Comparison of ENCODE assay signal across 28 cellular contexts in genomic region chr15:71725215-71725955, GRCh38.
DNase-seq lines count a peak whose midpoint lies in the region; ATAC-seq, FAIRE-seq and TF ChIP-seq lines count a peak whose summit lies in the region.
"Had no signal": no experiment of that assay in that cellular context is flagged by ENCODE, and none has a peak within 500 bp of the region (broad histone marks: within the 10 kb centered on the region; RNA-seq: fewer than 3 reads in every experiment).

No MANE protein-coding gene starts in this region.

- H3K27ac ChIP-seq in PC-3 (ENCODE audit: low read length) = peak overlapping the region; percentile 27; the same call in 1 of the 2 replicates
- H3K27ac ChIP-seq in endodermal cell (ENCODE audit: low read depth, low read length) = no peak overlapping the region
- no peak overlapping the region for H3K27ac ChIP-seq in keratinocyte (ENCODE audit: control insufficient read depth, insufficient read depth, low read length)
- no peak overlapping the region for H3K27ac ChIP-seq in uterus
- no peak overlapping the region for H3K27ac ChIP-seq in neural progenitor cell
- H3K27ac ChIP-seq: gastroesophageal sphincter, prostate gland, transverse colon had no signal

- peak overlapping the region; percentile 10; the same call in 1 of the 2 replicates for H3K4me2 ChIP-seq in PC-3 (ENCODE audit: low read length)
- H3K4me2 ChIP-seq in keratinocyte (ENCODE audit: control insufficient read depth, extremely low read depth, insufficient read depth, low read depth, low read length) = no peak overlapping the region
- H3K4me2 ChIP-seq in neural progenitor cell = no peak overlapping the region

- peak; percentile 57 for DNase-seq in GM04504 (ENCODE audit: low read depth)
- peak; percentile 73 for DNase-seq in PC-3
- peak; percentile 0 for DNase-seq in endodermal cell
- peak; percentile 41 for DNase-seq in keratinocyte (ENCODE audit: low read depth, low spot score)
- DNase-seq in T-helper 9 cell = no peak
- no peak for DNase-seq in uterus
- no peak for DNase-seq in neural progenitor cell (ENCODE audit: low spot score)
- no peak for DNase-seq in left ventricle myocardium superior
- DNase-seq: activated CD4-positive, alpha-beta T cell treated with anti-CD3 and anti-CD28 coated beads, Interleukin-2, amount 10 ng/mL, durations not matched to agents 7 days and 5 days; activated CD8-positive, alpha-beta memory T cell treated with anti-CD3 and anti-CD28 coated beads, Interleukin-2, amount 50 U/mL, for 48 hours; activated effector memory CD4-positive, alpha-beta T cell treated with anti-CD3 and anti-CD28 coated beads, Interleukin-2, amount 50 U/mL, for 16 hours; AML-193; amniotic stem cell; effector memory CD8-positive, alpha-beta T cell; left colon; midbrain; MV-4-11; NCI-H1694 treated with DMSO at 0.1 percent for 48 hours; NCI-H2227 treated with DMSO at 0.1 percent for 48 hours; nephron progenitor cell; NK-92 treated with Interleukin-12 subunit alpha and Interleukin-12 subunit beta, amount 100 ng/mL, for 24 hours; small intestine; stimulated activated CD4-positive, alpha-beta T cell treated with anti-CD3 and anti-CD28 coated beads, Interleukin-4, amount 100 ng/mL, for 1 hour; stimulated activated naive CD8-positive, alpha-beta T cell treated with anti-CD3 and anti-CD28 coated beads, Interleukin-15, amount 100 ng/mL, for 72 hours; SW 1271; transverse colon had no signal

- peak; percentile 66 for ATAC-seq in PC-3
- ATAC-seq in left ventricle myocardium superior = no peak
- ATAC-seq: effector memory CD8-positive, alpha-beta T cell; gastroesophageal sphincter; left colon; stimulated activated naive CD8-positive, alpha-beta T cell treated with anti-CD3 and anti-CD28 coated beads, Interleukin-15, amount 100 ng/mL, for 72 hours had no signal

- H3K27me3 ChIP-seq in PC-3 (ENCODE audit: low read length) = no peaks in the 10 kb centered on the region
- H3K27me3 ChIP-seq in endodermal cell (ENCODE audit: control insufficient read depth, insufficient read depth, low read length, poor library complexity, severe bottlenecking) = no peaks in the 10 kb centered on the region
- no peaks in the 10 kb centered on the region for H3K27me3 ChIP-seq in keratinocyte (ENCODE audit: control insufficient read depth, extremely low read depth, insufficient read depth, low read length)
- no peaks in the 10 kb centered on the region for H3K27me3 ChIP-seq in uterus
- no peaks in the 10 kb centered on the region for H3K27me3 ChIP-seq in neural progenitor cell
- H3K27me3 ChIP-seq: gastroesophageal sphincter, transverse colon had no signal

- no peaks in the 10 kb centered on the region for H3K79me2 ChIP-seq in PC-3 (ENCODE audit: low read length)
- no peaks in the 10 kb centered on the region for H3K79me2 ChIP-seq in keratinocyte (ENCODE audit: control insufficient read depth, insufficient read depth, low read length)
- no peaks in the 10 kb centered on the region for H3K79me2 ChIP-seq in neural progenitor cell (ENCODE audit: low read depth)

- H3K9me3 Mint-ChIP-seq in endodermal cell = no peaks in the 10 kb centered on the region
- H3K9me3 Mint-ChIP-seq in neural progenitor cell = no peaks in the 10 kb centered on the region
- H3K9me3 Mint-ChIP-seq: activated CD4-positive, alpha-beta T cell treated with anti-CD3 and anti-CD28 coated beads, Interleukin-2, amount 10 ng/mL, durations not matched to agents 7 days and 5 days; effector memory CD8-positive, alpha-beta T cell; nephron progenitor cell; stimulated activated naive CD8-positive, alpha-beta T cell treated with anti-CD3 and anti-CD28 coated beads, Interleukin-15, amount 100 ng/mL, for 72 hours had no signal

- H3K9ac ChIP-seq in PC-3 (ENCODE audit: low read length) = no peak overlapping the region
- no peak overlapping the region for H3K9ac ChIP-seq in endodermal cell (ENCODE audit: extremely low read depth, low read length, poor library complexity, severe bottlenecking)
- H3K9ac ChIP-seq in keratinocyte (ENCODE audit: control insufficient read depth, extremely low read depth, insufficient read depth, low read length) = no peak overlapping the region
- no peak overlapping the region for H3K9ac ChIP-seq in neural progenitor cell

- CTCF ChIA-PET in PC-3 (lab: Charles Lee) = no interaction called here

- no peaks in the 10 kb centered on the region for H3K9me3 ChIP-seq in PC-3 (ENCODE audit: low read length)
- no peaks in the 10 kb centered on the region for H3K9me3 ChIP-seq in endodermal cell (ENCODE audit: control insufficient read depth, low read length)
- no peaks in the 10 kb centered on the region for H3K9me3 ChIP-seq in keratinocyte (ENCODE audit: control insufficient read depth, low read depth, low read length)
- H3K9me3 ChIP-seq in uterus = no peaks in the 10 kb centered on the region
- no peaks in the 10 kb centered on the region for H3K9me3 ChIP-seq in neural progenitor cell (ENCODE audit: low read depth)
- H3K9me3 ChIP-seq: gastroesophageal sphincter, prostate gland, transverse colon had no signal

- intact Hi-C loops in PC-3 (cut with micrococcal nuclease) = loop anchor here (10.0 kb wide), 1 partner anchor 71 kb away; no protein-coding TSS in a partner anchor
- intact Hi-C loops in uterus (cut with DNase I; ENCODE audit: low total_unique reads) = no loop called here
- intact Hi-C loops in left ventricle myocardium superior (cut with micrococcal nuclease) = loop anchor here (10.0 kb wide), 1 partner anchor 151 kb away; no protein-coding TSS in a partner anchor

- dilution Hi-C loops in keratinocyte (cut with MboI; ENCODE audit: extremely low pct_ligation_motif_present, low sequenced_read_pairs) = no loop called here

- H3K27ac Mint-ChIP-seq in endodermal cell = no peak overlapping the region
- H3K27ac Mint-ChIP-seq in neural progenitor cell = no peak overlapping the region
- H3K27ac Mint-ChIP-seq: activated CD4-positive, alpha-beta T cell treated with anti-CD3 and anti-CD28 coated beads, Interleukin-2, amount 10 ng/mL, durations not matched to agents 7 days and 5 days; effector memory CD8-positive, alpha-beta T cell; nephron progenitor cell; stimulated activated naive CD8-positive, alpha-beta T cell treated with anti-CD3 and anti-CD28 coated beads, Interleukin-15, amount 100 ng/mL, for 72 hours had no signal

- no peaks in the 10 kb centered on the region for H3K9me1 ChIP-seq in keratinocyte (ENCODE audit: control insufficient read depth, extremely low read depth, insufficient read depth, low read length)

- TF ChIP-seq POLR2A in uterus (IDR thresholded peaks at IDR 0.05) = no peak

- H3K27me3 Mint-ChIP-seq in endodermal cell (ENCODE audit: insufficient read depth) (no peaks in the 10 kb centered on the region), neural progenitor cell (ENCODE audit: insufficient read depth, low read depth) (peaks cover 2% of the 10 kb centered on the region)
- H3K27me3 Mint-ChIP-seq: stimulated activated naive CD8-positive, alpha-beta T cell treated with anti-CD3 and anti-CD28 coated beads, Interleukin-15, amount 100 ng/mL, for 72 hours had no signal

- no peak for TF ChIP-seq CTCF in PC-3 (conservative IDR thresholded peaks at IDR 0.05; ENCODE audit: low read depth, low read length)
- TF ChIP-seq CTCF in endodermal cell (conservative IDR thresholded peaks at IDR 0.05) = no peak
- TF ChIP-seq CTCF in keratinocyte (optimal IDR thresholded peaks at IDR 0.05 in 1 of 3, IDR thresholded peaks at IDR 0.05 in 1 of 3, conservative IDR thresholded peaks at IDR 0.05 in 1 of 3; ENCODE audit: extremely low read depth in 1 of 3, insufficient read depth in 2 of 3, low read length in 3 of 3) = no peak
- no peak for TF ChIP-seq CTCF in uterus (IDR thresholded peaks at IDR 0.05)
- TF ChIP-seq CTCF in neural progenitor cell (IDR thresholded peaks at IDR 0.05) = no peak

- H2AFZ ChIP-seq in PC-3 (ENCODE audit: low read length) (no peak overlapping the region), keratinocyte (ENCODE audit: control insufficient read depth, low read length) (no peak overlapping the region), neural progenitor cell (replicated peaks) (no peak overlapping the region)

- H3K4me1 ChIP-seq in PC-3 (ENCODE audit: insufficient read depth, low read length) (peaks cover 6% of the 10 kb centered on the region; the same call in 1 of the 2 replicates), endodermal cell (ENCODE audit: control insufficient read depth, insufficient read depth, low read length) (no peaks in the 10 kb centered on the region), keratinocyte (ENCODE audit: control insufficient read depth, extremely low read depth, insufficient read depth, low read length) (peaks cover 3% of the 10 kb centered on the region), uterus (no peaks in the 10 kb centered on the region), neural progenitor cell (no peaks in the 10 kb centered on the region)
- H3K4me1 ChIP-seq: prostate gland had no signal

- POLR2A ChIA-PET in PC-3 (lab: Charles Lee; ENCODE audit: unreplicated experiment) = no interaction called here

- no peaks in the 10 kb centered on the region for H3K36me3 Mint-ChIP-seq in endodermal cell (ENCODE audit: low read depth)
- no peaks in the 10 kb centered on the region for H3K36me3 Mint-ChIP-seq in neural progenitor cell

- H4K20me1 ChIP-seq in PC-3 (ENCODE audit: low read length) (no peaks in the 10 kb centered on the region), keratinocyte (ENCODE audit: control insufficient read depth, extremely low read depth, insufficient read depth, low read length) (no peaks in the 10 kb centered on the region), neural progenitor cell (ENCODE audit: low read depth) (no peaks in the 10 kb centered on the region)

- 95 to 100% methylated on average over 2 to 4 of the region's 4 CpGs for WGBS in endodermal cell (ENCODE audit: insufficient coverage in 1 of 2, insufficient read length in 1 of 2), 2 experiments

- BruUV-seq in PC-3 (replicated peaks; lab: Mats Ljungman, UMichigan) = no TSS peak

- no peaks in the 10 kb centered on the region for H3K4me1 Mint-ChIP-seq in endodermal cell
- H3K4me1 Mint-ChIP-seq in neural progenitor cell = no peaks in the 10 kb centered on the region
- H3K4me1 Mint-ChIP-seq: activated CD4-positive, alpha-beta T cell treated with anti-CD3 and anti-CD28 coated beads, Interleukin-2, amount 10 ng/mL, durations not matched to agents 7 days and 5 days; stimulated activated naive CD8-positive, alpha-beta T cell treated with anti-CD3 and anti-CD28 coated beads, Interleukin-15, amount 100 ng/mL, for 72 hours had no signal

- no peaks in the 10 kb centered on the region for H3K36me3 ChIP-seq in PC-3 (ENCODE audit: low read depth, low read length)
- H3K36me3 ChIP-seq in endodermal cell (ENCODE audit: control insufficient read depth, insufficient read depth, low read length) = no peaks in the 10 kb centered on the region
- H3K36me3 ChIP-seq in keratinocyte (ENCODE audit: control insufficient read depth in 2 of 2, extremely low read depth in 1 of 2, insufficient read depth in 2 of 2, low read length in 2 of 2) = peaks cover 0 to 9% of the 10 kb centered on the region in 2 experiments
- no peaks in the 10 kb centered on the region for H3K36me3 ChIP-seq in uterus
- no peaks in the 10 kb centered on the region for H3K36me3 ChIP-seq in neural progenitor cell
- H3K36me3 ChIP-seq: gastroesophageal sphincter, prostate gland, transverse colon had no signal

- no peaks in the 10 kb centered on the region for H3K9me2 ChIP-seq in PC-3 (replicated peaks; ENCODE audit: low read length)

- peak; percentile 76 for FAIRE-seq in keratinocyte (lab: Jason Lieb, UNC)
- FAIRE-seq: small intestine had no signal

- no peak overlapping the region for H3K4me3 Mint-ChIP-seq in endodermal cell
- no peak overlapping the region for H3K4me3 Mint-ChIP-seq in neural progenitor cell
- H3K4me3 Mint-ChIP-seq: activated CD4-positive, alpha-beta T cell treated with anti-CD3 and anti-CD28 coated beads, Interleukin-2, amount 10 ng/mL, durations not matched to agents 7 days and 5 days; effector memory CD8-positive, alpha-beta T cell; nephron progenitor cell; stimulated activated naive CD8-positive, alpha-beta T cell treated with anti-CD3 and anti-CD28 coated beads, Interleukin-15, amount 100 ng/mL, for 72 hours had no signal

- H3K4me3 ChIP-seq in PC-3 (ENCODE audit: low read length) (no peak overlapping the region), endodermal cell (ENCODE audit: low read length) (no peak overlapping the region), keratinocyte (ENCODE audit: control insufficient read depth in 2 of 3, extremely low read depth in 1 of 3, insufficient read depth in 2 of 3, low read depth in 1 of 3, low read length in 3 of 3) (no peak overlapping the region), uterus (no peak overlapping the region), neural progenitor cell (no peak overlapping the region)
- H3K4me3 ChIP-seq: gastroesophageal sphincter, prostate gland, transverse colon had no signal

- H3F3A ChIP-seq in PC-3 (ENCODE audit: low read length, unreplicated experiment) (no peaks in the 10 kb centered on the region), neural progenitor cell (ENCODE audit: low read depth) (no peaks in the 10 kb centered on the region)

Comparison
In these comparisons a context has a peak if more than half of its experiments do, and no peak if none do; other contexts are left out.
1. DNase-seq: peak in GM04504 (single experiment), PC-3 (single experiment), endodermal cell (single experiment) and keratinocyte (single experiment); none in T-helper 9 cell (single experiment), uterus (0 of 2), neural progenitor cell (single experiment) and left ventricle myocardium superior (single experiment).